In genomic region chr19:39679056-39679790, GRCh38 we compare ENCODE assay signal across 10 cellular contexts. TPM values are rescaled to one million over a fixed set of nuclear protein-coding genes. Genes with fewer than 3 reads are reported as not detected.
DNase-seq lines count a peak whose midpoint lies in the region; ATAC-seq and TF ChIP-seq lines count a peak whose summit lies in the region.
"Had no signal": no experiment of that assay in that cellular context is flagged by ENCODE, and none has a peak within 500 bp of the region (broad histone marks: within the 10 kb centered on the region; RNA-seq: fewer than 3 reads in every experiment).

No MANE protein-coding gene starts in this region.

- no peak overlapping the region for H2AFZ ChIP-seq in hepatocyte

- TF ChIP-seq POLR2A in GM19099 (IDR thresholded peaks at IDR 0.05; ENCODE audit: extremely low read depth, insufficient read length, low read depth): peak; percentile 10

- H3K27ac Mint-ChIP-seq in activated naive CD4-positive, alpha-beta T cell treated with anti-CD3 and anti-CD28 coated beads, Interleukin-2, amount 10 ng/mL, durations not matched to agents 7 days and 5 days: peak overlapping the region; percentile 93
- peak overlapping the region in 2 of 6 donors; percentile 10 to 56 for H3K27ac Mint-ChIP-seq in immature natural killer cell

- H4K20me1 ChIP-seq in hepatocyte (ENCODE audit: insufficient read depth, poor library complexity, severe bottlenecking): no peaks in the 10 kb centered on the region

- peak; percentile 60 for ATAC-seq in HG03135 (IDR thresholded peaks at IDR 0.05; ENCODE audit: unreplicated experiment)
- ATAC-seq: K562 had no signal

- peaks cover 3% of the 10 kb centered on the region for H3K36me3 Mint-ChIP-seq in activated naive CD4-positive, alpha-beta T cell treated with anti-CD3 and anti-CD28 coated beads, Interleukin-2, amount 10 ng/mL, durations not matched to agents 7 days and 5 days
- H3K36me3 Mint-ChIP-seq in immature natural killer cell: no peaks in the 10 kb centered on the region

- no peaks in the 10 kb centered on the region for H3K9me3 Mint-ChIP-seq in activated naive CD4-positive, alpha-beta T cell treated with anti-CD3 and anti-CD28 coated beads, Interleukin-2, amount 10 ng/mL, durations not matched to agents 7 days and 5 days
- no peaks in the 10 kb centered on the region for H3K9me3 Mint-ChIP-seq in immature natural killer cell

- 73% methylated on average over 10 of the region's 10 CpGs for WGBS in hepatocyte (ENCODE audit: low lambda C conversion rate, missing lambda C conversion rate)

- peaks cover 54% of the 10 kb centered on the region for H3K4me1 Mint-ChIP-seq in activated naive CD4-positive, alpha-beta T cell treated with anti-CD3 and anti-CD28 coated beads, Interleukin-2, amount 10 ng/mL, durations not matched to agents 7 days and 5 days
- no peaks in the 10 kb centered on the region for H3K4me1 Mint-ChIP-seq in immature natural killer cell

- no peaks in the 10 kb centered on the region for H3K4me1 ChIP-seq in hepatocyte (ENCODE audit: insufficient read depth)

- H3K9me2 ChIP-seq in hepatocyte (replicated peaks; ENCODE audit: insufficient read depth): no peaks in the 10 kb centered on the region

- H3K4me2 ChIP-seq in hepatocyte: no peak overlapping the region

- TF ChIP-seq CTCF in hepatocyte (IDR thresholded peaks at IDR 0.05; ENCODE audit: poor library complexity): no peak

- CTCF ChIA-PET in activated naive CD4-positive, alpha-beta T cell treated with anti-CD3 and anti-CD28 coated beads, Interleukin-2, amount 10 ng/mL, durations not matched to agents 7 days and 5 days (lab: Charles Lee): no interaction called here

- H3K27ac ChIP-seq in hepatocyte: no peak overlapping the region

- no peaks in the 10 kb centered on the region for H3K9me3 ChIP-seq in hepatocyte (ENCODE audit: low read depth)

- H3K4me3 Mint-ChIP-seq in activated naive CD4-positive, alpha-beta T cell treated with anti-CD3 and anti-CD28 coated beads, Interleukin-2, amount 10 ng/mL, durations not matched to agents 7 days and 5 days: peak overlapping the region; percentile 76
- H3K4me3 Mint-ChIP-seq in immature natural killer cell: peak overlapping the region in 1 of 5 donors; percentile 0

- peak; percentile 59 for DNase-seq in activated naive CD4-positive, alpha-beta T cell treated with anti-CD3 and anti-CD28 coated beads, Interleukin-2, amount 10 ng/mL, durations not matched to agents 7 days and 5 days
- DNase-seq in stimulated activated CD4-positive, alpha-beta T cell treated with anti-CD3 and anti-CD28 coated beads, TNF-alpha, amount 100 ng/mL, for 4 hours (ENCODE audit: low read depth in 3 of 3): peak; percentile 10 to 29 (median 15)
- DNase-seq in hepatocyte (ENCODE audit: low spot score) (no peak), immature natural killer cell (no peak), GM19238 (ENCODE audit: insufficient read length, low spot score) (no peak), NCI-H1105 (lab: John Stamatoyannopoulos, UW) (no peak)

- no peaks in the 10 kb centered on the region for H3K79me2 ChIP-seq in hepatocyte

- H3K4me3 ChIP-seq in hepatocyte: no peak overlapping the region
- H3K4me3 ChIP-seq: K562 had no signal

- peaks cover 11% of the 10 kb centered on the region for H3K27me3 ChIP-seq in hepatocyte

- no peaks in the 10 kb centered on the region for H3K27me3 Mint-ChIP-seq in activated naive CD4-positive, alpha-beta T cell treated with anti-CD3 and anti-CD28 coated beads, Interleukin-2, amount 10 ng/mL, durations not matched to agents 7 days and 5 days
- H3K27me3 Mint-ChIP-seq in immature natural killer cell (ENCODE audit: low read depth in 3 of 3): peaks cover 2 to 9% (median 3%) of the 10 kb centered on the region in 3 donors

- no peaks in the 10 kb centered on the region for H3K36me3 ChIP-seq in hepatocyte (replicated peaks; ENCODE audit: insufficient read depth, low read depth)

RNA-seq across cellular contexts. Expression of gene LGALS16, which starts 23.5 kb away (rescaled TPM):
- total RNA-seq in hepatocyte: not detected in 2 replicates
- polyA plus RNA-seq in hepatocyte: not detected in 2 replicates
- not detected for polyA plus RNA-seq in immature natural killer cell
- total RNA-seq: K562 had no signal
- polyA plus RNA-seq: K562, neural cell had no signal

RNA-seq across cellular contexts. Expression of gene LGALS14, which starts 25.1 kb away (rescaled TPM):
- total RNA-seq in hepatocyte: 0.88 and 1.2 TPM in 2 replicates
- polyA plus RNA-seq in hepatocyte (1.3 TPM in 1 of 2 replicates, not detected in the other), immature natural killer cell (not detected)
- total RNA-seq: K562 had no signal
- polyA plus RNA-seq: K562 had no signal

RNA-seq across cellular contexts. Expression of gene CLC, which starts 58.6 kb away (rescaled TPM):
- total RNA-seq in hepatocyte: not detected in 2 replicates
- polyA plus RNA-seq in hepatocyte (not detected in 2 replicates), immature natural killer cell (10 to 100 TPM in 1 of 3 donors, 1 to 10 TPM in 2; 2.4 to 12.8 (median 3.8) TPM)

Comparison
In these comparisons a context has a peak if more than half of its experiments do, and no peak if none do; other contexts are left out.
1. DNase-seq: peak in activated naive CD4-positive, alpha-beta T cell treated with anti-CD3 and anti-CD28 coated beads, Interleukin-2, amount 10 ng/mL, durations not matched to agents 7 days and 5 days (single experiment) and stimulated activated CD4-positive, alpha-beta T cell treated with anti-CD3 and anti-CD28 coated beads, TNF-alpha, amount 100 ng/mL, for 4 hours (3 of 3); none in hepatocyte (single experiment), immature natural killer cell (0 of 3), GM19238 (single experiment) and NCI-H1105 (single experiment).